17 cellular contexts compared by ENCODE assay signal in the genomic region with DNA sequence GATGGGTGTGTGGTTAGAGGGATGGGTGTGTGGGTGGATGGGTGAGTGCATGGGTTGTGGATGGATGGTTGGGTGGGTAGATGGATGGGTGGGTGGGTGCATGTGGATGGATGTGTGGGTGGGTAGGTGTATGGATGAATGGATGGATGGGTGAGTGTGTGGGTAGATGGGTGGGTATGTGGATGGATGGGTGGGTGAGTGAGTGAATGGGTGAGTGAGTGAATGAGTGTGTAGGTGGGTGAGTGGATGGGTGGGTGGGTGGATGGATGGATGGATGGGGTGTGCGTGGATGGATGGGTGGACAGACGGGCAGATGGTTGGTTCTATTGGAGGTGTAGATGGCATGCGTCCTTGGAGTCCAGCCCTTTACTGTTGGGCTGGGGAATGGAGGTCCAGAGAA. TPM values are rescaled to one million over a fixed set of nuclear protein-coding genes. Genes with fewer than 3 reads are reported as not detected.
A peak's percentile ranks its signal among the peaks of the same experiment; 100 is the strongest.
DNase-seq lines count a peak whose midpoint lies in the region; FAIRE-seq and TF ChIP-seq lines count a peak whose summit lies in the region.
"Had no signal": no experiment of that assay in that cellular context is flagged by ENCODE, and none has a peak within 500 bp of the region (broad histone marks: within the 10 kb centered on the region; RNA-seq: fewer than 3 reads in every experiment).

No MANE protein-coding gene starts in this region.

- H3K36me3 ChIP-seq in HEK293 (ENCODE audit: control insufficient read depth in 2 of 2, insufficient read depth in 1 of 2, low read length in 2 of 2): no peaks in the 10 kb centered on the region
- no peaks in the 10 kb centered on the region for H3K36me3 ChIP-seq in H1 (ENCODE audit: control insufficient read depth in 2 of 4, insufficient read depth in 4 of 4, low read length in 3 of 4)

- no peak overlapping the region for H3K23ac ChIP-seq in H1 (ENCODE audit: insufficient read length)

- H4K20me1 ChIP-seq in H1 (replicated peaks in 1 of 2; ENCODE audit: control insufficient read depth in 1 of 2, insufficient read depth in 2 of 2, low read length in 2 of 2): peaks cover 0 to 2% of the 10 kb centered on the region in 2 experiments

- no peaks in the 10 kb centered on the region; a peak in 3 of 7 replicates for H3K27me3 ChIP-seq in H1 (replicated peaks in 1 of 4; ENCODE audit: control insufficient read depth in 3 of 4, extremely low read depth in 1 of 4, insufficient read depth in 3 of 4, low read length in 3 of 4)

- H3K27ac Mint-ChIP-seq in activated CD4-positive, alpha-beta T cell treated with anti-CD3 and anti-CD28 coated beads, Interleukin-2, amount 10 ng/mL, durations not matched to agents 7 days and 5 days: no peak overlapping the region
- H3K27ac Mint-ChIP-seq: CD4-positive, alpha-beta memory T cell had no signal

- H3K27me3 Mint-ChIP-seq in activated CD4-positive, alpha-beta T cell treated with anti-CD3 and anti-CD28 coated beads, Interleukin-2, amount 10 ng/mL, durations not matched to agents 7 days and 5 days: no peaks in the 10 kb centered on the region

- TF ChIP-seq CTCF in D721Med (IDR thresholded peaks at IDR 0.05; ENCODE audit: insufficient read depth, missing control alignments): no peak
- TF ChIP-seq CTCF in HEK293 (tag by site-specific recombination; IDR thresholded peaks at IDR 0.05): no peak
- no peak for TF ChIP-seq CTCF in H1 (IDR thresholded peaks at IDR 0.05; ENCODE audit: control extremely low read depth in 1 of 3, insufficient read depth in 1 of 3, low read depth in 1 of 3, low read length in 3 of 3)
- no peak for TF ChIP-seq CTCF in foreskin fibroblast (IDR thresholded peaks at IDR 0.05; ENCODE audit: low read depth, low read length)

- H3K27ac ChIP-seq in HEK293 (ENCODE audit: extremely low read depth, low read depth, low read length) (no peak overlapping the region), H1 (ENCODE audit: low read depth, low read length) (no peak overlapping the region)

- H2AFZ ChIP-seq in H1 (ENCODE audit: low read length): no peak overlapping the region

- no peak overlapping the region for H3K18ac ChIP-seq in H1 (ENCODE audit: extremely low read depth, low read length)

- H2BK20ac ChIP-seq in H1 (ENCODE audit: low read length): no peak overlapping the region

- no peak overlapping the region for H2BK12ac ChIP-seq in H1 (ENCODE audit: low read depth, low read length)

- no peaks in the 10 kb centered on the region for H3K79me1 ChIP-seq in H1 (ENCODE audit: low read depth, low read length)

- peaks cover 12% of the 10 kb centered on the region; the same call in 1 of the 2 replicates for H3K23me2 ChIP-seq in H1 (ENCODE audit: low read depth, low read length)

- no peaks in the 10 kb centered on the region for H3K9me3 ChIP-seq in HEK293 (ENCODE audit: control insufficient read depth, insufficient read depth, low read depth, low read length)
- H3K9me3 ChIP-seq in H1 (ENCODE audit: insufficient read depth in 2 of 2, low read depth in 1 of 2, low read length in 1 of 2): peaks cover 4% of the 10 kb centered on the region in 2 experiments; a peak in 1 of 4 replicates

- CTCF ChIA-PET in HEK293 (lab: Yijun Ruan, JAX): interaction anchor here (0.7 to 1.0 kb wide), 2 partner anchors 10 to 11 kb away, joined by 3 read pairs; no protein-coding TSS in a partner anchor
- CTCF ChIA-PET in H1 (lab: Charles Lee; ENCODE audit: partially characterized antibody): interaction anchor here (1.7 to 5.7 kb wide), 3 partner anchors 8 to 51 kb away, joined by 5 to 52 read pairs (median 15); no protein-coding TSS in a partner anchor
- CTCF ChIA-PET in activated CD4-positive, alpha-beta T cell treated with anti-CD3 and anti-CD28 coated beads, Interleukin-2, amount 10 ng/mL, durations not matched to agents 7 days and 5 days (lab: Charles Lee): no interaction called here

- H3K14ac ChIP-seq in H1 (ENCODE audit: insufficient read length): no peak overlapping the region

- no peak overlapping the region for H3K4ac ChIP-seq in H1 (replicated peaks; ENCODE audit: insufficient read length, low read depth, low read length)

- H2AK5ac ChIP-seq in H1 (ENCODE audit: low read depth, low read length): no peak overlapping the region

- no peak for TF ChIP-seq EP300 in H1 (IDR thresholded peaks at IDR 0.05; ENCODE audit: borderline replicate concordance in 1 of 2, low read depth in 2 of 2, low read length in 2 of 2)

- H4K8ac ChIP-seq in H1 (ENCODE audit: extremely low read depth, insufficient read depth, low read length): no peak overlapping the region

- H3K4me1 ChIP-seq in HEK293 (ENCODE audit: control insufficient read depth, insufficient read depth, low read length) (no peaks in the 10 kb centered on the region), H1 (replicated peaks in 1 of 4; ENCODE audit: control insufficient read depth in 3 of 4, insufficient read depth in 4 of 4, low read length in 3 of 4) (no peaks in the 10 kb centered on the region)

- H3K4me3 ChIP-seq in HEK293 (ENCODE audit: low read depth, low read length): no peak overlapping the region
- no peak overlapping the region for H3K4me3 ChIP-seq in H1 (ENCODE audit: extremely low read depth in 1 of 4, insufficient read depth in 2 of 4, low read depth in 3 of 4, low read length in 4 of 4)
- no peak overlapping the region for H3K4me3 ChIP-seq in foreskin fibroblast (ENCODE audit: low read depth in 1 of 2, low read length in 2 of 2)

- no peak overlapping the region for H4K91ac ChIP-seq in H1 (replicated peaks; ENCODE audit: insufficient read length, low read length)

- H3K4me1 Mint-ChIP-seq in activated CD4-positive, alpha-beta T cell treated with anti-CD3 and anti-CD28 coated beads, Interleukin-2, amount 10 ng/mL, durations not matched to agents 7 days and 5 days: no peaks in the 10 kb centered on the region

- peak overlapping the region; percentile 32 for H3K56ac ChIP-seq in H1 (replicated peaks; ENCODE audit: insufficient read length, low read depth, low read length)

- peak; percentile 3 for DNase-seq in D721Med (ENCODE audit: insufficient read length, low spot score)
- no peak for DNase-seq in H1 (ENCODE audit: low read depth in 1 of 2, low spot score in 2 of 2)
- no peak for DNase-seq in activated CD4-positive, alpha-beta T cell treated with anti-CD3 and anti-CD28 coated beads, Interleukin-2, amount 10 ng/mL, durations not matched to agents 7 days and 5 days
- no peak for DNase-seq in foreskin fibroblast
- DNase-seq: C1 segment of cervical spinal cord, Calu3, COR-L47, DMS153, DND-41, GOT3, H7, HCEC 1CT had no signal

- WGBS in H1 (ENCODE audit: extremely low coverage in 1 of 2, insufficient coverage in 1 of 2, insufficient read length in 1 of 2, insufficient replicate concordance in 2 of 2, low coverage in 1 of 2, low lambda C conversion rate in 2 of 2, missing lambda C conversion rate in 1 of 2), 2 experiments: 100% methylated on average over 3 of the region's 3 CpGs; no CpG with 5 or more reads in 1 of the 2 experiments

- H2BK15ac ChIP-seq in H1 (ENCODE audit: low read length): no peak overlapping the region

- H3K4me2 ChIP-seq in H1 (ENCODE audit: insufficient read depth in 1 of 2, low read depth in 2 of 2, low read length in 2 of 2): no peak overlapping the region

- H4K5ac ChIP-seq in H1 (ENCODE audit: insufficient read length, low read depth, low read length): no peak overlapping the region

- no peak overlapping the region for H2BK120ac ChIP-seq in H1 (replicated peaks; ENCODE audit: low read depth, low read length)

- FAIRE-seq in D721Med (lab: Jason Lieb, UNC): no peak
- no peak for FAIRE-seq in H1 (lab: Jason Lieb, UNC)
- FAIRE-seq: G401.6, GM12892, GM19239 had no signal

- H3K4me3 Mint-ChIP-seq in activated CD4-positive, alpha-beta T cell treated with anti-CD3 and anti-CD28 coated beads, Interleukin-2, amount 10 ng/mL, durations not matched to agents 7 days and 5 days: no peak overlapping the region
- H3K4me3 Mint-ChIP-seq: CD4-positive, alpha-beta memory T cell had no signal

- no peak overlapping the region for H3K9ac ChIP-seq in H1 (replicated peaks in 1 of 4; ENCODE audit: extremely low read depth in 1 of 4, low read depth in 3 of 4, low read length in 3 of 4)

- no peaks in the 10 kb centered on the region for H3K79me2 ChIP-seq in H1 (ENCODE audit: control insufficient read depth in 1 of 2, insufficient read depth in 2 of 2, low read length in 2 of 2)

- no peaks in the 10 kb centered on the region for H3K9me3 Mint-ChIP-seq in activated CD4-positive, alpha-beta T cell treated with anti-CD3 and anti-CD28 coated beads, Interleukin-2, amount 10 ng/mL, durations not matched to agents 7 days and 5 days
- H3K9me3 Mint-ChIP-seq: CD4-positive, alpha-beta memory T cell had no signal

- no peak for TF ChIP-seq POLR2A in H1 (IDR thresholded peaks at IDR 0.05; ENCODE audit: control extremely low read depth in 1 of 2, low read depth in 2 of 2, low read length in 2 of 2)

- POLR2A ChIA-PET in HEK293 (lab: Yijun Ruan, JAX): interaction anchor here (2.6 kb wide), 1 partner anchor 15 kb away, joined by 9 read pairs; no protein-coding TSS in a partner anchor
- POLR2A ChIA-PET in H1 (lab: Charles Lee; ENCODE audit: partially characterized antibody): interaction anchor here (1.3 kb wide), 1 partner anchor 11 kb away, joined by 4 read pairs; no protein-coding TSS in a partner anchor
- POLR2A ChIA-PET in activated CD4-positive, alpha-beta T cell treated with anti-CD3 and anti-CD28 coated beads, Interleukin-2, amount 10 ng/mL, durations not matched to agents 7 days and 5 days (lab: Charles Lee): no interaction called here

- H3K36me3 Mint-ChIP-seq in activated CD4-positive, alpha-beta T cell treated with anti-CD3 and anti-CD28 coated beads, Interleukin-2, amount 10 ng/mL, durations not matched to agents 7 days and 5 days (ENCODE audit: low read depth): no peaks in the 10 kb centered on the region
- H3K36me3 Mint-ChIP-seq: CD4-positive, alpha-beta memory T cell had no signal

- H2BK5ac ChIP-seq in H1 (ENCODE audit: low read depth, low read length): no peak overlapping the region

- TF ChIP-seq RAD21 in H1 (IDR thresholded peaks at IDR 0.05 in 1 of 2, conservative IDR thresholded peaks at IDR 0.05 in 1 of 2; ENCODE audit: low read depth in 2 of 2, low read length in 2 of 2): no peak

RNA-seq across cellular contexts. Expression of a gene that starts 17.2 kb away (rescaled TPM):
- total RNA-seq in H1 (2021; fragmentation: NEBNext Ultra II Directional; extraction: Animal tissue kit (Norgen Biotek cat#: 25700)): not detected in 2 replicates
- polyA plus RNA-seq in H1 (2011; rRNA removed): 0.26 and 0.55 TPM in 2 replicates
- 0.23 TPM for polyA plus RNA-seq in H1 (2011; cell fraction: cytosol; rRNA removed)
- 0.41 TPM for polyA plus RNA-seq in H1 (2011; cell fraction: nucleus; rRNA removed)
- polyA plus RNA-seq in H1 (2012, experiment 1 of 2): 0.08 to 0.95 TPM (median 0.52 TPM) in 4 replicates
- not detected for polyA plus RNA-seq in H1 (2012, experiment 2 of 2)
- polyA plus RNA-seq in H1 (2013, experiment 1 of 2): 0.34 TPM
- 0.11 TPM for polyA plus RNA-seq in H1 (2013, experiment 2 of 2)
- 0.44 TPM in 1 of 2 replicates, not detected in the other for polyA minus RNA-seq in H1 (2011; rRNA and poly(A)+ RNA removed)
- polyA minus RNA-seq in H1 (2011; cell fraction: cytosol; rRNA and poly(A)+ RNA removed): not detected
- polyA minus RNA-seq in H1 (2011; cell fraction: nucleus; rRNA and poly(A)+ RNA removed): not detected
- total RNA-seq in activated CD4-positive, alpha-beta T cell treated with anti-CD3 and anti-CD28 coated beads, Interleukin-2, amount 10 ng/mL, durations not matched to agents 7 days and 5 days: 1 to 10 TPM in 1 of 2 experiments, under 1 TPM in 1; 0.65 to 2.0 TPM

RNA-seq across cellular contexts. Expression of a gene that starts 17.5 kb away (rescaled TPM):
- 167 and 182 TPM in 2 replicates for total RNA-seq in H1 (2021; fragmentation: NEBNext Ultra II Directional; extraction: Animal tissue kit (Norgen Biotek cat#: 25700))
- 176 and 201 TPM in 2 replicates for polyA plus RNA-seq in H1 (2011; rRNA removed)
- 154 TPM for polyA plus RNA-seq in H1 (2011; cell fraction: cytosol; rRNA removed)
- 157 TPM for polyA plus RNA-seq in H1 (2011; cell fraction: nucleus; rRNA removed)
- polyA plus RNA-seq in H1 (2012, experiment 1 of 2): 106 to 169 TPM (median 151 TPM) in 4 replicates
- 213 TPM for polyA plus RNA-seq in H1 (2012, experiment 2 of 2)
- 201 TPM for polyA plus RNA-seq in H1 (2013, experiment 1 of 2)
- 241 TPM for polyA plus RNA-seq in H1 (2013, experiment 2 of 2)
- polyA minus RNA-seq in H1 (2011; rRNA and poly(A)+ RNA removed): 172 and 179 TPM in 2 replicates
- 105 TPM for polyA minus RNA-seq in H1 (2011; cell fraction: cytosol; rRNA and poly(A)+ RNA removed)
- 58.2 TPM for polyA minus RNA-seq in H1 (2011; cell fraction: nucleus; rRNA and poly(A)+ RNA removed)
- total RNA-seq in activated CD4-positive, alpha-beta T cell treated with anti-CD3 and anti-CD28 coated beads, Interleukin-2, amount 10 ng/mL, durations not matched to agents 7 days and 5 days: 100 to 1,000 TPM; 147 to 164 TPM

RNA-seq across cellular contexts. Expression of a gene that starts 24.4 kb away (rescaled TPM):
- 37.7 and 38.3 TPM in 2 replicates for total RNA-seq in H1 (2021; fragmentation: NEBNext Ultra II Directional; extraction: Animal tissue kit (Norgen Biotek cat#: 25700))
- 19.1 and 27.2 TPM in 2 replicates for polyA plus RNA-seq in H1 (2011; rRNA removed)
- polyA plus RNA-seq in H1 (2011; cell fraction: cytosol; rRNA removed): 32.0 TPM
- 25.6 TPM for polyA plus RNA-seq in H1 (2011; cell fraction: nucleus; rRNA removed)
- polyA plus RNA-seq in H1 (2012, experiment 1 of 2): 29.8 to 38.9 TPM (median 35.9 TPM) in 4 replicates
- 16.3 TPM for polyA plus RNA-seq in H1 (2012, experiment 2 of 2)
- polyA plus RNA-seq in H1 (2013, experiment 1 of 2): 33.0 TPM
- 32.0 TPM for polyA plus RNA-seq in H1 (2013, experiment 2 of 2)
- polyA minus RNA-seq in H1 (2011; rRNA and poly(A)+ RNA removed): 16.0 and 19.0 TPM in 2 replicates
- 18.6 TPM for polyA minus RNA-seq in H1 (2011; cell fraction: cytosol; rRNA and poly(A)+ RNA removed)
- polyA minus RNA-seq in H1 (2011; cell fraction: nucleus; rRNA and poly(A)+ RNA removed): 12.3 TPM
- 10 to 100 TPM; 21.2 to 24.1 TPM for total RNA-seq in activated CD4-positive, alpha-beta T cell treated with anti-CD3 and anti-CD28 coated beads, Interleukin-2, amount 10 ng/mL, durations not matched to agents 7 days and 5 days

RNA-seq across cellular contexts. Expression of a gene that starts 28.8 kb away (rescaled TPM):
- total RNA-seq in H1 (2021; fragmentation: NEBNext Ultra II Directional; extraction: Animal tissue kit (Norgen Biotek cat#: 25700)): 5.1 and 5.8 TPM in 2 replicates
- 4.4 and 6.6 TPM in 2 replicates for polyA plus RNA-seq in H1 (2011; rRNA removed)
- polyA plus RNA-seq in H1 (2011; cell fraction: cytosol; rRNA removed): 7.0 TPM
- 44.8 TPM for polyA plus RNA-seq in H1 (2011; cell fraction: nucleus; rRNA removed)
- polyA plus RNA-seq in H1 (2012, experiment 1 of 2): 6.3 to 11.9 TPM (median 9.7 TPM) in 4 replicates
- polyA plus RNA-seq in H1 (2012, experiment 2 of 2): 3.8 TPM
- polyA plus RNA-seq in H1 (2013, experiment 1 of 2): 2.4 TPM
- polyA plus RNA-seq in H1 (2013, experiment 2 of 2): 2.8 TPM
- 1.5 and 2.2 TPM in 2 replicates for polyA minus RNA-seq in H1 (2011; rRNA and poly(A)+ RNA removed)
- 2.0 TPM for polyA minus RNA-seq in H1 (2011; cell fraction: cytosol; rRNA and poly(A)+ RNA removed)
- polyA minus RNA-seq in H1 (2011; cell fraction: nucleus; rRNA and poly(A)+ RNA removed): 5.4 TPM
- 1 to 10 TPM; 2.3 to 3.0 TPM for total RNA-seq in activated CD4-positive, alpha-beta T cell treated with anti-CD3 and anti-CD28 coated beads, Interleukin-2, amount 10 ng/mL, durations not matched to agents 7 days and 5 days
- polyA plus RNA-seq: CD4-positive, alpha-beta memory T cell had no signal

RNA-seq across cellular contexts. Expression of a gene that starts 37.0 kb away (rescaled TPM):
- 36.6 and 42.1 TPM in 2 replicates for total RNA-seq in H1 (2021; fragmentation: NEBNext Ultra II Directional; extraction: Animal tissue kit (Norgen Biotek cat#: 25700))
- 37.7 and 54.4 TPM in 2 replicates for polyA plus RNA-seq in H1 (2011; rRNA removed)
- 55.5 TPM for polyA plus RNA-seq in H1 (2011; cell fraction: cytosol; rRNA removed)
- polyA plus RNA-seq in H1 (2011; cell fraction: nucleus; rRNA removed): 45.1 TPM
- polyA plus RNA-seq in H1 (2012, experiment 1 of 2): 47.7 to 62.2 TPM (median 55.5 TPM) in 4 replicates
- polyA plus RNA-seq in H1 (2012, experiment 2 of 2): 29.1 TPM
- polyA plus RNA-seq in H1 (2013, experiment 1 of 2): 39.1 TPM
- 40.7 TPM for polyA plus RNA-seq in H1 (2013, experiment 2 of 2)
- polyA minus RNA-seq in H1 (2011; rRNA and poly(A)+ RNA removed): 6.6 and 9.0 TPM in 2 replicates
- 24.4 TPM for polyA minus RNA-seq in H1 (2011; cell fraction: cytosol; rRNA and poly(A)+ RNA removed)
- 13.3 TPM for polyA minus RNA-seq in H1 (2011; cell fraction: nucleus; rRNA and poly(A)+ RNA removed)
- total RNA-seq in activated CD4-positive, alpha-beta T cell treated with anti-CD3 and anti-CD28 coated beads, Interleukin-2, amount 10 ng/mL, durations not matched to agents 7 days and 5 days: 10 to 100 TPM; 14.8 to 16.0 TPM
